In the genomic region with DNA sequence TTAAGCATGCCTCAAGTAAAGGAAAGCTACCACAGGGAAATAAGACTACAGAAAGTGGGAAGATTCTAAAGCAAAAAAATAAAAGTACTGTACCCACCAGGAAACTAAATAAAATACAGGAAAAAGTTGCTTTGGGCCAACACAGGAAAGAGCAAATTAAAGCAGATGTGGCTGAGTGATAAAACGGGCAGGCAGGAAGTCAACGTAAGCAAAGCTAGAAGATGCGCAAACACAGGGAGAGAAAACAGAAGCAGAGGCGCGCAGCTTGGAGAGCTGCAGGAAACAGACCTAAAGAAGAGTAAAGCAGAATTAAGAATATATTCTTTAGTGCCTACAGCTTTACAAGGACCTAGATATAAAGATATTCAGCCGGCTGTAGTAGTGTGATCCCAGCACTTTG, we compare ENCODE assay signal across 9 cellular contexts. TPM values are rescaled to one million over a fixed set of nuclear protein-coding genes. Genes with fewer than 3 reads are reported as not detected.
A peak's percentile ranks its signal among the peaks of the same experiment; 100 is the strongest.
DNase-seq lines count a peak whose midpoint lies in the region; ATAC-seq lines count a peak whose summit lies in the region.
"Had no signal": no experiment of that assay in that cellular context is flagged by ENCODE, and none has a peak within 500 bp of the region (broad histone marks: within the 10 kb centered on the region; RNA-seq: fewer than 3 reads in every experiment).

No MANE protein-coding gene starts in this region.

- H2BK15ac ChIP-seq in neuronal stem cell (ENCODE audit: low read length): no peak overlapping the region

- H3K36me3 ChIP-seq in subcutaneous abdominal adipose tissue (ENCODE audit: control insufficient read depth in 5 of 5, insufficient read depth in 5 of 5, low read length in 5 of 5) (peaks cover 20 to 95% (median 83%) of the 10 kb centered on the region in 5 donors), neuronal stem cell (replicated peaks in 1 of 2; ENCODE audit: control insufficient read depth in 2 of 2, insufficient read depth in 2 of 2, low read length in 2 of 2) (peaks cover 56 to 94% of the 10 kb centered on the region in 2 donors)

- no peak overlapping the region for H2AFZ ChIP-seq in neuronal stem cell (ENCODE audit: low read length)

- H2BK120ac ChIP-seq in neuronal stem cell (ENCODE audit: low read depth, low read length): no peak overlapping the region

- H3K27me3 ChIP-seq in subcutaneous abdominal adipose tissue (ENCODE audit: control insufficient read depth in 5 of 5, insufficient read depth in 4 of 5, low read length in 5 of 5) (no peaks in the 10 kb centered on the region), neuronal stem cell (ENCODE audit: control insufficient read depth in 3 of 3, insufficient read depth in 3 of 3, low read depth in 1 of 3, low read length in 3 of 3) (no peaks in the 10 kb centered on the region)

- intact Hi-C loops in left ventricle myocardium superior (cut with micrococcal nuclease): no loop called here

- H3K4me3 ChIP-seq in subcutaneous abdominal adipose tissue (ENCODE audit: low read depth in 1 of 5, low read length in 5 of 5) (no peak overlapping the region), neuronal stem cell (ENCODE audit: low read length in 2 of 2) (no peak overlapping the region)

- no peak overlapping the region for H3K23ac ChIP-seq in neuronal stem cell (ENCODE audit: low read depth, low read length, poor library complexity)

- H3K79me1 ChIP-seq in neuronal stem cell (ENCODE audit: low read depth, low read length): peaks cover 3% of the 10 kb centered on the region

- no peaks in the 10 kb centered on the region for H3K9me3 Mint-ChIP-seq in activated T-cell treated with anti-CD3 and anti-CD28 coated beads, Interleukin-2, amount 50 U/mL, for 24 hours

- no peak overlapping the region for H4K91ac ChIP-seq in neuronal stem cell (ENCODE audit: low read depth, low read length, poor library complexity)

- H3K18ac ChIP-seq in neuronal stem cell (ENCODE audit: low read length): no peak overlapping the region

- peaks cover 77% of the 10 kb centered on the region for H3K4me1 Mint-ChIP-seq in activated T-cell treated with anti-CD3 and anti-CD28 coated beads, Interleukin-2, amount 50 U/mL, for 24 hours (ENCODE audit: low read depth)

- H3K9me3 ChIP-seq in subcutaneous abdominal adipose tissue (ENCODE audit: control insufficient read depth in 5 of 5, low read length in 5 of 5) (no peaks in the 10 kb centered on the region), neuronal stem cell (replicated peaks in 1 of 2; ENCODE audit: control insufficient read depth in 2 of 2, insufficient read depth in 1 of 2, low read depth in 1 of 2, low read length in 2 of 2) (no peaks in the 10 kb centered on the region)

- peak overlapping the region; percentile 26 for H3K4me3 Mint-ChIP-seq in activated T-cell treated with anti-CD3 and anti-CD28 coated beads, Interleukin-2, amount 50 U/mL, for 24 hours

- H3K4ac ChIP-seq in neuronal stem cell (ENCODE audit: low read length): no peak overlapping the region

- peaks cover 0 to 35% (median 19%) of the 10 kb centered on the region in 5 donors for H3K4me1 ChIP-seq in subcutaneous abdominal adipose tissue (ENCODE audit: control insufficient read depth in 5 of 5, insufficient read depth in 5 of 5, low read length in 5 of 5)
- peaks cover 8% of the 10 kb centered on the region in 2 donors for H3K4me1 ChIP-seq in neuronal stem cell (ENCODE audit: control insufficient read depth in 2 of 2, insufficient read depth in 1 of 2, low read depth in 1 of 2, low read length in 2 of 2)

- WGBS in neuronal stem cell (ENCODE audit: extremely low coverage in 2 of 2, insufficient read length in 2 of 2, insufficient replicate concordance in 1 of 2), 2 donors: no CpG with 5 or more reads among the region's 6 CpGs

- H3K9ac ChIP-seq in subcutaneous abdominal adipose tissue (ENCODE audit: low read length in 5 of 5) (no peak overlapping the region), neuronal stem cell (ENCODE audit: low read depth, low read length, poor library complexity) (no peak overlapping the region)

- no peak overlapping the region for H3K4me2 ChIP-seq in neuronal stem cell (ENCODE audit: insufficient read depth, low read length, poor library complexity, severe bottlenecking)

- DNase-seq in activated T-cell treated with anti-CD3 and anti-CD28 coated beads for 1 hour (ENCODE audit: low read depth) (peak; percentile 38), left ventricle myocardium superior (no peak), neuronal stem cell (ENCODE audit: low spot score) (no peak), HK-2 (ENCODE audit: unreplicated experiment) (no peak), NCI-H345 treated with DMSO at 0.1 percent for 48 hours (lab: John Stamatoyannopoulos, UW; ENCODE audit: unreplicated experiment) (no peak)
- no peak for DNase-seq in activated T-cell treated with anti-CD3 and anti-CD28 coated beads, Interleukin-2, amount 50 U/mL, for 48 hours
- no peak for DNase-seq in activated T-cell treated with anti-CD3 and anti-CD28 coated beads, Interleukin-2, amount 50 U/mL, for 24 hours
- DNase-seq: NCI-H2029 treated with DMSO at 0.1 percent for 48 hours had no signal

- H3K14ac ChIP-seq in neuronal stem cell (ENCODE audit: low read length): no peak overlapping the region

- H3K36me3 Mint-ChIP-seq in activated T-cell treated with anti-CD3 and anti-CD28 coated beads, Interleukin-2, amount 50 U/mL, for 24 hours (ENCODE audit: low read depth): peaks cover 99% of the 10 kb centered on the region

- no peak overlapping the region for H2AK5ac ChIP-seq in neuronal stem cell (ENCODE audit: low read depth, low read length)

- no peak overlapping the region for H2BK12ac ChIP-seq in neuronal stem cell (ENCODE audit: low read length)

- peak; percentile 36 for ATAC-seq in left ventricle myocardium superior

- no peak overlapping the region for H4K8ac ChIP-seq in neuronal stem cell (ENCODE audit: low read depth, low read length)

- peak overlapping the region; percentile 92 for H3K27ac Mint-ChIP-seq in activated T-cell treated with anti-CD3 and anti-CD28 coated beads, Interleukin-2, amount 50 U/mL, for 24 hours

- no peaks in the 10 kb centered on the region for H3K27me3 Mint-ChIP-seq in activated T-cell treated with anti-CD3 and anti-CD28 coated beads, Interleukin-2, amount 50 U/mL, for 24 hours

- H2BK5ac ChIP-seq in neuronal stem cell (ENCODE audit: low read length): no peak overlapping the region

- H3K27ac ChIP-seq in subcutaneous abdominal adipose tissue (ENCODE audit: low read depth, low read length) (peak overlapping the region; percentile 50), neuronal stem cell (replicated peaks; ENCODE audit: low read length) (no peak overlapping the region)

RNA-seq across cellular contexts. Expression of gene USP36, which starts 21.7 kb away (rescaled TPM):
- total RNA-seq in left ventricle myocardium superior: 24.7 TPM
- 21.1 TPM for polyA plus RNA-seq in neuronal stem cell (2013, experiment 1 of 2)
- 23.6 TPM for polyA plus RNA-seq in neuronal stem cell (2013, experiment 2 of 2)

RNA-seq across cellular contexts. Expression of gene CYTH1, which starts 36.9 kb away (rescaled TPM):
- 38.0 TPM for total RNA-seq in left ventricle myocardium superior
- polyA plus RNA-seq in neuronal stem cell (2013, experiment 1 of 2): 13.3 TPM
- 13.8 TPM for polyA plus RNA-seq in neuronal stem cell (2013, experiment 2 of 2)
